8 cellular contexts compared by ENCODE assay signal in genomic region chr1:51902456-51902855, GRCh38.
"Had no signal": no experiment of that assay in that cellular context is flagged by ENCODE, and none has a peak within 500 bp of the region (broad histone marks: within the 10 kb centered on the region; RNA-seq: fewer than 3 reads in every experiment).

No MANE protein-coding gene starts in this region.

- H3K4me3 ChIP-seq: GM12878 had no signal

- ATAC-seq: GM12878 had no signal

- DNase-seq: GDM1, GF-D8 had no signal

- FAIRE-seq: G401.6, GM12878, GM12891, GM12892, GM18507, GM19239 had no signal
